Comparison of ENCODE assay signal across 8 cellular contexts in genomic region chr10:112721080-112721698, GRCh38.
A peak's percentile ranks its signal among the peaks of the same experiment; 100 is the strongest.
DNase-seq lines count a peak whose midpoint lies in the region; ATAC-seq and TF ChIP-seq lines count a peak whose summit lies in the region.

No MANE protein-coding gene starts in this region.

- H3K4me1 ChIP-seq in lower lobe of right lung = no peaks in the 10 kb centered on the region

- no peaks in the 10 kb centered on the region for H3K27me3 ChIP-seq in lower lobe of right lung (ENCODE audit: low read depth)

- no peaks in the 10 kb centered on the region for H3K9me3 ChIP-seq in lower lobe of right lung

- no peak overlapping the region for H3K27ac ChIP-seq in lower lobe of right lung

- H3K4me3 ChIP-seq in NB4 (ENCODE audit: low read depth, low read length) (no peak overlapping the region), choroid plexus epithelial cell (ENCODE audit: low read depth, low read length) (no peak overlapping the region), lower lobe of right lung (no peak overlapping the region)

- peak; percentile 57 for ATAC-seq in GM21447 (IDR thresholded peaks at IDR 0.05; ENCODE audit: unreplicated experiment)
- ATAC-seq in lower lobe of right lung = peak; percentile 48 to 71

- no peaks in the 10 kb centered on the region for H3K36me3 ChIP-seq in lower lobe of right lung

- no peak for TF ChIP-seq POLR2A in NB4 (IDR thresholded peaks at IDR 0.05; ENCODE audit: extremely low read depth, insufficient read length)

- TF ChIP-seq CTCF in NB4 (IDR thresholded peaks at IDR 0.05; ENCODE audit: low read depth, low read length) (peak; percentile 58), choroid plexus epithelial cell (conservative IDR thresholded peaks at IDR 0.05; ENCODE audit: low read depth, low read length) (peak; percentile 71), lower lobe of right lung (IDR thresholded peaks at IDR 0.05) (peak; percentile 77)

- intact Hi-C loops in lower lobe of right lung (cut with DNase I) = no loop called here

- peak; percentile 77 for DNase-seq in DMS53 (lab: John Stamatoyannopoulos, UW)
- peak; percentile 44 for DNase-seq in NB4 (ENCODE audit: low read depth)
- peak; percentile 71 for DNase-seq in choroid plexus epithelial cell (ENCODE audit: low read depth)
- no peak for DNase-seq in lower lobe of right lung
- no peak for DNase-seq in DMS114 treated with DMSO at 0.1 percent for 48 hours (lab: John Stamatoyannopoulos, UW; ENCODE audit: unreplicated experiment)
- DNase-seq in activated effector memory CD4-positive, alpha-beta T cell treated with Interleukin-2 at 50 U/mL for 16 hours = no peak
- DNase-seq in NCI-H1417 treated with DMSO at 0.1 percent for 48 hours (lab: John Stamatoyannopoulos, UW) = no peak

Comparison
In these comparisons a context has a peak if more than half of its experiments do, and no peak if none do; other contexts are left out.
1. DNase-seq: peak in DMS53 (single experiment), NB4 (single experiment) and choroid plexus epithelial cell (single experiment); none in lower lobe of right lung (single experiment), DMS114 treated with DMSO at 0.1 percent for 48 hours (single experiment), activated effector memory CD4-positive, alpha-beta T cell treated with Interleukin-2 at 50 U/mL for 16 hours (single experiment) and NCI-H1417 treated with DMSO at 0.1 percent for 48 hours (single experiment).
2. Peak in every context shown above with its lines, with median percentiles within 50 percentile points of each other: CTCF ChIP-seq.